In genomic region chr2:54122939-54123338, GRCh38 we compare ENCODE assay signal across 1 cellular context.
TF ChIP-seq lines count a peak whose summit lies in the region.

No MANE protein-coding gene starts in this region.

TF ChIP-seq in HepG2, 621 proteins besides CTCF, POLR2A, EP300 and RAD21 (continued from another document and continues in another):
- TF ChIP-seq HNF1A (IDR thresholded peaks at IDR 0.05; ENCODE audit: low read depth) (no peak), HNF1A (CRISPR knock-in tag; IDR thresholded peaks at IDR 0.05; ENCODE audit: borderline replicate concordance) (no peak), ATF5 (CRISPR knock-in tag; IDR thresholded peaks at IDR 0.05; ENCODE audit: low read depth) (no peak), ZNF609 (CRISPR knock-in tag; IDR thresholded peaks at IDR 0.05; ENCODE audit: borderline replicate concordance) (no peak), ZNF549 (CRISPR knock-in tag; IDR thresholded peaks at IDR 0.05) (no peak), TBP (CRISPR knock-in tag; IDR thresholded peaks at IDR 0.05) (no peak), RFX3 (CRISPR knock-in tag; IDR thresholded peaks at IDR 0.05) (no peak), HDAC1 (CRISPR knock-in tag; IDR thresholded peaks at IDR 0.05) (peak; percentile 28; the same call in 1 of the 2 replicates), CSRNP1 (CRISPR knock-in tag; IDR thresholded peaks at IDR 0.05) (no peak), HMG20A (CRISPR knock-in tag; IDR thresholded peaks at IDR 0.05; ENCODE audit: borderline replicate concordance) (peak; percentile 48; the same call in 1 of the 2 replicates), NR2F6 (IDR thresholded peaks at IDR 0.05) (no peak), NR2F6 (CRISPR knock-in tag; IDR thresholded peaks at IDR 0.05) (peak; percentile 16; the same call in 1 of the 2 replicates), NBN (conservative IDR thresholded peaks at IDR 0.05) (no peak), GZF1 (CRISPR knock-in tag; IDR thresholded peaks at IDR 0.05) (no peak), HOXA3 (CRISPR knock-in tag; IDR thresholded peaks at IDR 0.05) (0 out of 2 replicates have a peak, but pooled peaks have one; percentile 9), ZNF121 (CRISPR knock-in tag; IDR thresholded peaks at IDR 0.05) (no peak), ZHX1 (CRISPR knock-in tag; IDR thresholded peaks at IDR 0.05; ENCODE audit: low read depth) (no peak), NKX3-1 (CRISPR knock-in tag; IDR thresholded peaks at IDR 0.05) (no peak), SAP130 (CRISPR knock-in tag; IDR thresholded peaks at IDR 0.05; ENCODE audit: low read depth) (peak; percentile 62), ZNF616 (CRISPR knock-in tag; IDR thresholded peaks at IDR 0.05; ENCODE audit: low read depth) (no peak), ZNF556 (CRISPR knock-in tag; IDR thresholded peaks at IDR 0.05; ENCODE audit: borderline replicate concordance) (no peak), JUN (CRISPR knock-in tag; IDR thresholded peaks at IDR 0.05) (no peak), MAFF (IDR thresholded peaks at IDR 0.05; ENCODE audit: low read depth, low read length) (0 out of 2 replicates have a peak, but pooled peaks have one; percentile 6), SATB2 (CRISPR knock-in tag; IDR thresholded peaks at IDR 0.05) (no peak), TARDBP (CRISPR knock-in tag; IDR thresholded peaks at IDR 0.05) (no peak), MXD3 (CRISPR knock-in tag; IDR thresholded peaks at IDR 0.05) (no peak), PAXIP1 (CRISPR knock-in tag; conservative IDR thresholded peaks at IDR 0.05) (no peak; the same call in 1 of the 2 replicates), THRA (CRISPR knock-in tag; IDR thresholded peaks at IDR 0.05; ENCODE audit: borderline replicate concordance) (no peak), HNF1B (CRISPR knock-in tag; IDR thresholded peaks at IDR 0.05) (0 out of 2 replicates have a peak, but pooled peaks have one; percentile 41), TP53 (CRISPR knock-in tag; conservative IDR thresholded peaks at IDR 0.05) (no peak), KMT2B (CRISPR knock-in tag; IDR thresholded peaks at IDR 0.05) (no peak), FOXP4 (CRISPR knock-in tag; IDR thresholded peaks at IDR 0.05) (peak; percentile 31; the same call in 1 of the 2 replicates), FOSL1 (CRISPR knock-in tag; IDR thresholded peaks at IDR 0.05; ENCODE audit: borderline replicate concordance) (peak; percentile 74; the same call in 1 of the 2 replicates)
